ENCODE assay signal across 1 cellular context in the genomic region with DNA sequence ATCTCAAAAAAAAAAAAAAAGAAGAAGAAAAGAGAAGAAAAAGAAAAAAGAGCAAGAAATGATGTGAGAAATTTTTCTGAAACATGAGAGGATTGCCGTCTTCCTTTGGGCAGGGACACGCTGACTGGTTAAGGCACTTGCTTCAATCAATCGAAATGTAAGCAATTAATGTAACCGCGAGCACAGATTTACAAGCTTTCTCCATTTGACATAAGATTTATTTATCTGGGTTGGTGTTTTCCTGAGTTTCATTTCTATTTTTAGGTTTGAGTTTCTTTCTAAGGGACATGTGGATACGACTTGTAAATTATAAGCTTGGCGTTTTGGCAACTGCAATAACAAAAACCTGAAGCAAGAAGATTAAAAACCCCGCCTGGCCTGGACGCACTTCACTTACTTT.
TF ChIP-seq lines count a peak whose summit lies in the region.

No MANE protein-coding gene starts in this region.

TF ChIP-seq in HEK293, 187 proteins besides CTCF, POLR2A, EP300 and RAD21 (continued from another document):
- TF ChIP-seq, protein P1, sequence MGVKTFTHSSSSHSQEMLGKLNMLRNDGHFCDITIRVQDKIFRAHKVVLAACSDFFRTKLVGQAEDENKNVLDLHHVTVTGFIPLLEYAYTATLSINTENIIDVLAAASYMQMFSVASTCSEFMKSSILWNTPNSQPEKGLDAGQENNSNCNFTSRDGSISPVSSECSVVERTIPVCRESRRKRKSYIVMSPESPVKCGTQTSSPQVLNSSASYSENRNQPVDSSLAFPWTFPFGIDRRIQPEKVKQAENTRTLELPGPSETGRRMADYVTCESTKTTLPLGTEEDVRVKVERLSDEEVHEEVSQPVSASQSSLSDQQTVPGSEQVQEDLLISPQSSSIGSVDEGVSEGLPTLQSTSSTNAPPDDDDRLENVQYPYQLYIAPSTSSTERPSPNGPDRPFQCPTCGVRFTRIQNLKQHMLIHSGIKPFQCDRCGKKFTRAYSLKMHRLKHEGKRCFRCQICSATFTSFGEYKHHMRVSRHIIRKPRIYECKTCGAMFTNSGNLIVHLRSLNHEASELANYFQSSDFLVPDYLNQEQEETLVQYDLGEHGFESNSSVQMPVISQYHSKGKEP (tag by site-specific recombination; IDR thresholded peaks at IDR 0.05) = 0 out of 2 replicates have a peak, but pooled peaks have one; percentile 36
- TF ChIP-seq ZNF768 (tag by site-specific recombination; IDR thresholded peaks at IDR 0.05) (no peak), ZBTB21 (tag by site-specific recombination; IDR thresholded peaks at IDR 0.05) (no peak), ZNF521 (tag by site-specific recombination; IDR thresholded peaks at IDR 0.05) (no peak), ZNF248 (tag by site-specific recombination; IDR thresholded peaks at IDR 0.05) (no peak), ZNF354C (tag by site-specific recombination; IDR thresholded peaks at IDR 0.05; ENCODE audit: borderline replicate concordance, low read depth) (no peak), SETDB1 (IDR thresholded peaks at IDR 0.05; ENCODE audit: insufficient read length, low read length) (no peak), ZIC2 (tag by site-specific recombination; IDR thresholded peaks at IDR 0.05) (no peak), MEIS1 (CRISPR knock-in tag; IDR thresholded peaks at IDR 0.05; ENCODE audit: borderline replicate concordance) (no peak), ZFP3 (tag by site-specific recombination; IDR thresholded peaks at IDR 0.05; ENCODE audit: low read depth) (no peak), SP7 (tag by site-specific recombination; IDR thresholded peaks at IDR 0.05) (peak; percentile 50), ZNF366 (tag by site-specific recombination; conservative IDR thresholded peaks at IDR 0.05) (peak; percentile 31; the same call in 1 of the 2 replicates), ZNF184 (tag by site-specific recombination; IDR thresholded peaks at IDR 0.05) (no peak), GLIS2 (tag by site-specific recombination; IDR thresholded peaks at IDR 0.05) (no peak), ZNF433 (tag by site-specific recombination; IDR thresholded peaks at IDR 0.05; ENCODE audit: low read depth) (no peak), GLIS1 (tag by site-specific recombination; IDR thresholded peaks at IDR 0.05) (no peak), OVOL3 (tag by site-specific recombination; IDR thresholded peaks at IDR 0.05) (no peak), ZXDB (tag by site-specific recombination; IDR thresholded peaks at IDR 0.05) (no peak), GFI1B (tag by site-specific recombination; IDR thresholded peaks at IDR 0.05) (peak; percentile 73), SP3 (tag by site-specific recombination; IDR thresholded peaks at IDR 0.05) (no peak), FEZF1 (tag by site-specific recombination; IDR thresholded peaks at IDR 0.05) (peak; percentile 54), WT1 (tag by site-specific recombination; IDR thresholded peaks at IDR 0.05) (0 out of 2 replicates have a peak, but pooled peaks have one; percentile 17)
- TF ChIP-seq, protein P2, sequence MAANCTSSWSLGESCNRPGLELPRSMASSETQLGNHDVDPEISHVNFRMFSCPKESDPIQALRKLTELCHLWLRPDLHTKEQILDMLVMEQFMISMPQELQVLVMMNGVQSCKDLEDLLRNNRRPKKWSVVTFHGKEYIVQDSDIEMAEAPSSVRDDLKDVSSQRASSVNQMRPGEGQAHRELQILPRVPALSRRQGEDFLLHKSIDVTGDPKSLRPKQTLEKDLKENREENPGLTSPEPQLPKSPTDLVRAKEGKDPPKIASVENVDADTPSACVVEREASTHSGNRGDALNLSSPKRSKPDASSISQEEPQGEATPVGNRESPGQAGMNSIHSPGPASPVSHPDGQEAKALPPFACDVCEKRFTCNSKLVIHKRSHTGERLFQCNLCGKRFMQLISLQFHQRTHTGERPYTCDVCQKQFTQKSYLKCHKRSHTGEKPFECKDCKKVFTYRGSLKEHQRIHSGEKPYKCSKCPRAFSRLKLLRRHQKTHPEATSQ (tag by site-specific recombination; IDR thresholded peaks at IDR 0.05) = no peak
- TF ChIP-seq, protein P3, sequence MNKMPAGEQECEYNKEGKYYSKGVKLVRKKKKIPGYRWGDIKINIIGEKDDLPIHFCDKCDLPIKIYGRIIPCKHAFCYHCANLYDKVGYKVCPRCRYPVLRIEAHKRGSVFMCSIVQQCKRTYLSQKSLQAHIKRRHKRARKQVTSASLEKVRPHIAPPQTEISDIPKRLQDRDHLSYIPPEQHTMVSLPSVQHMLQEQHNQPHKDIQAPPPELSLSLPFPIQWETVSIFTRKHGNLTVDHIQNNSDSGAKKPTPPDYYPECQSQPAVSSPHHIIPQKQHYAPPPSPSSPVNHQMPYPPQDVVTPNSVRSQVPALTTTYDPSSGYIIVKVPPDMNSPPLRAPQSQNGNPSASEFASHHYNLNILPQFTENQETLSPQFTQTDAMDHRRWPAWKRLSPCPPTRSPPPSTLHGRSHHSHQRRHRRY (tag by site-specific recombination; IDR thresholded peaks at IDR 0.05) = no peak
- TF ChIP-seq, protein P4, sequence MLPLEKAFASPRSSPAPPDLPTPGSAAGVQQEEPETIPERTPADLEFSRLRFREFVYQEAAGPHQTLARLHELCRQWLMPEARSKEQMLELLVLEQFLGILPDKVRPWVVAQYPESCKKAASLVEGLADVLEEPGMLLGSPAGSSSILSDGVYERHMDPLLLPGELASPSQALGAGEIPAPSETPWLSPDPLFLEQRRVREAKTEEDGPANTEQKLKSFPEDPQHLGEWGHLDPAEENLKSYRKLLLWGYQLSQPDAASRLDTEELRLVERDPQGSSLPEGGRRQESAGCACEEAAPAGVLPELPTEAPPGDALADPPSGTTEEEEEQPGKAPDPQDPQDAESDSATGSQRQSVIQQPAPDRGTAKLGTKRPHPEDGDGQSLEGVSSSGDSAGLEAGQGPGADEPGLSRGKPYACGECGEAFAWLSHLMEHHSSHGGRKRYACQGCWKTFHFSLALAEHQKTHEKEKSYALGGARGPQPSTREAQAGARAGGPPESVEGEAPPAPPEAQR (tag by site-specific recombination; IDR thresholded peaks at IDR 0.05) = no peak
- TF ChIP-seq, protein P5, sequence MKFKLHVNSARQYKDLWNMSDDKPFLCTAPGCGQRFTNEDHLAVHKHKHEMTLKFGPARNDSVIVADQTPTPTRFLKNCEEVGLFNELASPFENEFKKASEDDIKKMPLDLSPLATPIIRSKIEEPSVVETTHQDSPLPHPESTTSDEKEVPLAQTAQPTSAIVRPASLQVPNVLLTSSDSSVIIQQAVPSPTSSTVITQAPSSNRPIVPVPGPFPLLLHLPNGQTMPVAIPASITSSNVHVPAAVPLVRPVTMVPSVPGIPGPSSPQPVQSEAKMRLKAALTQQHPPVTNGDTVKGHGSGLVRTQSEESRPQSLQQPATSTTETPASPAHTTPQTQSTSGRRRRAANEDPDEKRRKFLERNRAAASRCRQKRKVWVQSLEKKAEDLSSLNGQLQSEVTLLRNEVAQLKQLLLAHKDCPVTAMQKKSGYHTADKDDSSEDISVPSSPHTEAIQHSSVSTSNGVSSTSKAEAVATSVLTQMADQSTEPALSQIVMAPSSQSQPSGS (tag by site-specific recombination; IDR thresholded peaks at IDR 0.05; ENCODE audit: low read depth) = no peak
